In genomic region chr1:167714851-167715652, GRCh38 we compare ENCODE assay signal across 8 cellular contexts. TPM values are rescaled to one million over a fixed set of nuclear protein-coding genes. Genes with fewer than 3 reads are reported as not detected.
DNase-seq lines count a peak whose midpoint lies in the region; ATAC-seq and TF ChIP-seq lines count a peak whose summit lies in the region.

No MANE protein-coding gene starts in this region.

- ATAC-seq in CD4-positive, CD25-positive, alpha-beta regulatory T cell (ENCODE audit: low read depth in 2 of 2), result peak; percentile 67 to 68
- ATAC-seq in GM19452 (IDR thresholded peaks at IDR 0.05; ENCODE audit: unreplicated experiment) (peak; percentile 35), HG03575 (IDR thresholded peaks at IDR 0.05; ENCODE audit: extremely low read depth, insufficient number of reproducible peaks, low FRiP score, unreplicated experiment) (peak; percentile 29), memory B cell (ENCODE audit: low read depth) (peak; percentile 59)
- ATAC-seq in activated CD8-positive, alpha-beta T cell treated with anti-CD3 and anti-CD28 coated beads for 36 hours, result peak; percentile 58

- H3K4me1 ChIP-seq in CD4-positive, CD25-positive, alpha-beta regulatory T cell (ENCODE audit: control insufficient read depth, insufficient read depth, low read length, poor library complexity, severe bottlenecking), result peaks cover 33% of the 10 kb centered on the region
- peaks cover 12% of the 10 kb centered on the region for H3K4me1 ChIP-seq in effector memory CD4-positive, alpha-beta T cell (ENCODE audit: control insufficient read depth, insufficient read depth, low read length, poor library complexity, severe bottlenecking)

- peak; percentile 73 to 94 (median 90) for DNase-seq in CD4-positive, CD25-positive, alpha-beta regulatory T cell
- DNase-seq in NCI-H774 (lab: John Stamatoyannopoulos, UW) (peak; percentile 88), memory B cell (ENCODE audit: low spot score in 2 of 2) (peak; percentile 85)
- DNase-seq in activated CD8-positive, alpha-beta T cell treated with anti-CD3 and anti-CD28 coated beads for 36 hours, result peak; percentile 95
- DNase-seq in effector memory CD4-positive, alpha-beta T cell, result peak; percentile 60 to 74 (median 73)
- DNase-seq in stimulated activated CD8-positive, alpha-beta memory T cell treated with anti-CD3 and anti-CD28 coated beads, Interleukin-12 subunit alpha, Interleukin-12 subunit beta, amount 100 ng/mL, for 24 hours (ENCODE audit: extremely low read depth), result peak; percentile 50

- no peaks in the 10 kb centered on the region for H3K27me3 ChIP-seq in CD4-positive, CD25-positive, alpha-beta regulatory T cell (ENCODE audit: control insufficient read depth, insufficient read depth, low read length)
- no peaks in the 10 kb centered on the region for H3K27me3 ChIP-seq in effector memory CD4-positive, alpha-beta T cell (replicated peaks; ENCODE audit: control insufficient read depth, insufficient read depth, low read length, poor library complexity, severe bottlenecking)

- H3K27ac Mint-ChIP-seq in CD4-positive, CD25-positive, alpha-beta regulatory T cell, result peak overlapping the region; percentile 92 to 100 (median 94)
- H3K27ac Mint-ChIP-seq in activated CD8-positive, alpha-beta T cell treated with anti-CD3 and anti-CD28 coated beads for 36 hours, result peak overlapping the region; percentile 95
- peak overlapping the region; percentile 99 for H3K27ac Mint-ChIP-seq in memory B cell

- H3K36me3 Mint-ChIP-seq in CD4-positive, CD25-positive, alpha-beta regulatory T cell, result peaks cover 6% of the 10 kb centered on the region
- peaks cover 8% of the 10 kb centered on the region for H3K36me3 Mint-ChIP-seq in activated CD8-positive, alpha-beta T cell treated with anti-CD3 and anti-CD28 coated beads for 36 hours (ENCODE audit: low read depth)
- H3K36me3 Mint-ChIP-seq in memory B cell, result peaks cover 3% of the 10 kb centered on the region

- intact Hi-C loops in activated CD8-positive, alpha-beta T cell treated with anti-CD3 and anti-CD28 coated beads for 36 hours (cut with micrococcal nuclease), result loop anchor here (2.0 to 10.0 kb wide), 3 partner anchors 88 to 370 kb away; partner anchors contain the start of genes DCAF6 and MPC2

- H3K4me3 ChIP-seq in CD4-positive, CD25-positive, alpha-beta regulatory T cell (ENCODE audit: low read depth, low read length), result peak overlapping the region; percentile 97
- peak overlapping the region; percentile 91 for H3K4me3 ChIP-seq in effector memory CD4-positive, alpha-beta T cell (ENCODE audit: insufficient read depth, low read depth, low read length, poor library complexity, severe bottlenecking)

- H3K36me3 ChIP-seq in CD4-positive, CD25-positive, alpha-beta regulatory T cell (ENCODE audit: control insufficient read depth, insufficient read depth, low read length), result no peaks in the 10 kb centered on the region
- H3K36me3 ChIP-seq in effector memory CD4-positive, alpha-beta T cell (ENCODE audit: control insufficient read depth, insufficient read depth, low read length), result no peaks in the 10 kb centered on the region

- peak overlapping the region; percentile 86 to 97 (median 90) for H3K4me3 Mint-ChIP-seq in CD4-positive, CD25-positive, alpha-beta regulatory T cell
- peak overlapping the region; percentile 90 for H3K4me3 Mint-ChIP-seq in activated CD8-positive, alpha-beta T cell treated with anti-CD3 and anti-CD28 coated beads for 36 hours
- peak overlapping the region; percentile 90 for H3K4me3 Mint-ChIP-seq in memory B cell

- H3K9me3 ChIP-seq in CD4-positive, CD25-positive, alpha-beta regulatory T cell (ENCODE audit: control insufficient read depth in 2 of 2, low read length in 2 of 2), result no peaks in the 10 kb centered on the region
- H3K9me3 ChIP-seq in effector memory CD4-positive, alpha-beta T cell (ENCODE audit: control insufficient read depth, low read length), result no peaks in the 10 kb centered on the region

- peaks cover 26% of the 10 kb centered on the region for H3K27me3 Mint-ChIP-seq in CD4-positive, CD25-positive, alpha-beta regulatory T cell
- H3K27me3 Mint-ChIP-seq in activated CD8-positive, alpha-beta T cell treated with anti-CD3 and anti-CD28 coated beads for 36 hours, result peaks cover 6% of the 10 kb centered on the region
- no peaks in the 10 kb centered on the region for H3K27me3 Mint-ChIP-seq in memory B cell

- TF ChIP-seq CTCF in activated CD8-positive, alpha-beta T cell treated with anti-CD3 and anti-CD28 coated beads for 36 hours (IDR thresholded peaks at IDR 0.05), result peak; percentile 87

- H3K4me1 Mint-ChIP-seq in CD4-positive, CD25-positive, alpha-beta regulatory T cell, result peaks cover 20 to 45% (median 37%) of the 10 kb centered on the region in 4 donors
- H3K4me1 Mint-ChIP-seq in activated CD8-positive, alpha-beta T cell treated with anti-CD3 and anti-CD28 coated beads for 36 hours (ENCODE audit: low read depth), result peaks cover 27% of the 10 kb centered on the region
- H3K4me1 Mint-ChIP-seq in memory B cell, result peaks cover 24% of the 10 kb centered on the region

- POLR2A ChIA-PET in activated CD8-positive, alpha-beta T cell treated with anti-CD3 and anti-CD28 coated beads for 36 hours (lab: Charles Lee), result interaction anchor here (0.6 to 1.9 kb wide), 9 partner anchors 9 to 1664 kb away, joined by 3 to 9 read pairs (median 4); partner anchors contain the start of genes CREG1, DCAF6 and MPC2

- peaks cover 0 to 4% (median 0%) of the 10 kb centered on the region in 7 donors for H3K9me3 Mint-ChIP-seq in CD4-positive, CD25-positive, alpha-beta regulatory T cell
- no peaks in the 10 kb centered on the region for H3K9me3 Mint-ChIP-seq in activated CD8-positive, alpha-beta T cell treated with anti-CD3 and anti-CD28 coated beads for 36 hours
- H3K9me3 Mint-ChIP-seq in memory B cell, result peaks cover 3% of the 10 kb centered on the region

- CTCF ChIA-PET in activated CD8-positive, alpha-beta T cell treated with anti-CD3 and anti-CD28 coated beads for 36 hours (lab: Charles Lee), result interaction anchor here (0.8 to 4.2 kb wide), 23 partner anchors 8 to 367 kb away, joined by 3 to 20 read pairs (median 4); partner anchors contain the start of gene CREG1

- peak overlapping the region; percentile 24 for H3K27ac ChIP-seq in CD4-positive, CD25-positive, alpha-beta regulatory T cell (ENCODE audit: insufficient read depth, low read length, poor library complexity, severe bottlenecking)
- H3K27ac ChIP-seq in effector memory CD4-positive, alpha-beta T cell (ENCODE audit: insufficient read depth, low read length, poor library complexity, severe bottlenecking), result peak overlapping the region; percentile 15

RNA-seq across cellular contexts. Expression of gene MPZL1, which starts 6.7 kb away (rescaled TPM):
- 3.3 TPM for total RNA-seq in CD4-positive, CD25-positive, alpha-beta regulatory T cell
- polyA plus RNA-seq in CD4-positive, CD25-positive, alpha-beta regulatory T cell, result 10 to 100 TPM in 1 of 4 donors, 1 to 10 TPM in 3; 6.5 to 10.0 (median 9.2) TPM
- 10 to 100 TPM; 14.8 to 15.4 TPM for total RNA-seq in activated CD8-positive, alpha-beta T cell treated with anti-CD3 and anti-CD28 coated beads for 36 hours

Comparison
In these comparisons a context has a peak if more than half of its experiments do, and no peak if none do; other contexts are left out.
1. Peak in every context shown above with its lines: DNase-seq, ATAC-seq, H3K4me3 ChIP-seq and H3K27ac ChIP-seq.